ENCODE assay signal across 24 cellular contexts in genomic region chr21:29154270-29154669, GRCh38.
"Had no signal": no experiment of that assay in that cellular context is flagged by ENCODE, and none has a peak within 500 bp of the region (broad histone marks: within the 10 kb centered on the region; RNA-seq: fewer than 3 reads in every experiment).

No MANE protein-coding gene starts in this region.

- H3K27ac ChIP-seq: esophagus muscularis mucosa, foreskin keratinocyte had no signal

- DNase-seq: activated CD4-positive, alpha-beta memory T cell treated with anti-CD3 and anti-CD28 coated beads for 36 hours; activated CD4-positive, alpha-beta T cell treated with anti-CD3 and anti-CD28 coated beads for 36 hours; activated CD4-positive, alpha-beta T cell treated with anti-CD3 and anti-CD28 coated beads, Interleukin-2, amount 10 ng/mL, durations not matched to agents 24 days and 14 days; activated CD4-positive, CD25-positive, alpha-beta regulatory T cell; activated CD4-positive, CD25-positive, alpha-beta regulatory T cell treated with anti-CD3 and anti-CD28 coated beads, Interleukin-2, amount 50 U/mL, for 72 hours; activated CD8-positive, alpha-beta memory T cell treated with anti-CD3 and anti-CD28 coated beads, Interleukin-2, amount 10 ng/mL, durations not matched to agents 7 days and 5 days; activated CD8-positive, alpha-beta memory T cell treated with anti-CD3 and anti-CD28 coated beads, Interleukin-2, amount 50 U/mL, for 4 hours; activated CD8-positive, alpha-beta T cell treated with anti-CD3 and anti-CD28 coated beads, Interleukin-2, amount 10 ng/mL, durations not matched to agents 7 days and 5 days; activated effector memory CD4-positive, alpha-beta T cell treated with anti-CD3 and anti-CD28 coated beads, Interleukin-2, amount 50 U/mL, for 16 hours; activated naive CD4-positive, alpha-beta T cell treated with anti-CD3 and anti-CD28 coated beads, Interleukin-2, amount 50 U/mL, for 16 hours; activated T-cell treated with anti-CD3 and anti-CD28 coated beads, Interleukin-2, amount 50 U/mL, for 1 hour; activated T-cell treated with anti-CD3 and anti-CD28 coated beads, Interleukin-2, amount 50 U/mL, for 48 hours; amniotic stem cell; anterior cingulate cortex; brain microvascular endothelial cell; cortex of kidney; dermis blood vessel endothelial cell; effector CD4-positive, alpha-beta T cell; effector memory CD8-positive, alpha-beta T cell; erythroblast; foreskin keratinocyte; T-helper 2 cell had no signal

- H3K9me3 ChIP-seq: esophagus muscularis mucosa, gastroesophageal sphincter had no signal

- H3K36me3 ChIP-seq: brain microvascular endothelial cell, esophagus muscularis mucosa, gastroesophageal sphincter had no signal

- H3K27me3 ChIP-seq: brain microvascular endothelial cell, esophagus muscularis mucosa, foreskin keratinocyte, gastroesophageal sphincter had no signal

- H3K4me3 ChIP-seq: esophagus muscularis mucosa, gastroesophageal sphincter had no signal

- ATAC-seq: activated CD4-positive, alpha-beta T cell treated with anti-CD3 and anti-CD28 coated beads for 36 hours; activated CD8-positive, alpha-beta memory T cell treated with anti-CD3 and anti-CD28 coated beads, Interleukin-2, amount 10 ng/mL, durations not matched to agents 7 days and 5 days; activated CD8-positive, alpha-beta T cell treated with anti-CD3 and anti-CD28 coated beads, Interleukin-2, amount 10 ng/mL, durations not matched to agents 7 days and 5 days; effector memory CD8-positive, alpha-beta T cell; foreskin keratinocyte; gastroesophageal sphincter had no signal
